ENCODE assay signal across 16 cellular contexts in genomic region chr9:93813221-93813620, GRCh38.
DNase-seq lines count a peak whose midpoint lies in the region; TF ChIP-seq lines count a peak whose summit lies in the region.
"Had no signal": no experiment of that assay in that cellular context is flagged by ENCODE, and none has a peak within 500 bp of the region (broad histone marks: within the 10 kb centered on the region; RNA-seq: fewer than 3 reads in every experiment).

No MANE protein-coding gene starts in this region.

- no peaks in the 10 kb centered on the region for H3K36me3 ChIP-seq in esophagus muscularis mucosa
- H3K36me3 ChIP-seq: BE2C, SJCRH30 had no signal

- no peak overlapping the region for H3K27ac ChIP-seq in esophagus muscularis mucosa (replicated peaks in 1 of 4)
- H3K27ac ChIP-seq: SJCRH30 had no signal

- 97% methylated on average over 2 of the region's 2 CpGs for whole genome bisulfite sequencing in esophagus muscularis mucosa

- peaks cover 0 to 6% (median 0%) of the 10 kb centered on the region in 4 donors for H3K9me3 ChIP-seq in esophagus muscularis mucosa
- H3K9me3 ChIP-seq: BE2C, SJCRH30 had no signal

- TF ChIP-seq CTCF in GM13977 (IDR thresholded peaks at IDR 0.05; ENCODE audit: extremely low read depth, insufficient read depth, missing control alignments) = no peak
- TF ChIP-seq CTCF in esophagus muscularis mucosa (IDR thresholded peaks at IDR 0.05) = no peak

- no peak for TF ChIP-seq POLR2A in esophagus muscularis mucosa (IDR thresholded peaks at IDR 0.05; ENCODE audit: low read depth)

- in situ Hi-C loops in GM13977 (cut with MboI; ENCODE audit: low pct_unique_long_range_greater_than_20kb, low sequenced_read_pairs, unreplicated experiment) = no loop called here

- H3K4me3 ChIP-seq in esophagus muscularis mucosa = no peak overlapping the region
- H3K4me3 ChIP-seq: SJCRH30 had no signal

- H3K27me3 ChIP-seq in esophagus muscularis mucosa = peaks cover 0 to 70% (median 0%) of the 10 kb centered on the region in 4 donors
- H3K27me3 ChIP-seq: BE2C had no signal

- CTCF ChIA-PET in HEK293T (lab: Yijun Ruan, JAX) = no interaction called here

- no peak for TF ChIP-seq EP300 in esophagus muscularis mucosa (IDR thresholded peaks at IDR 0.05)

- no peaks in the 10 kb centered on the region for H3K4me1 ChIP-seq in esophagus muscularis mucosa
- H3K4me1 ChIP-seq: BE2C, SJCRH30 had no signal

- intact Hi-C loops in esophagus muscularis mucosa (cut with DNase I) = no loop called here

- POLR2A ChIA-PET in HEK293T (lab: Yijun Ruan, JAX) = no interaction called here

- DNase-seq in NCI-H82 (lab: John Stamatoyannopoulos, UW) = peak; percentile 16
- no peak for DNase-seq in NCI-H82 treated with DMSO at 0.1 percent for 48 hours (lab: John Stamatoyannopoulos, UW; ENCODE audit: unreplicated experiment)
- peak; percentile 4 for DNase-seq in D341Med (ENCODE audit: low spot score)
- peak; percentile 2 for DNase-seq in GM13977 (ENCODE audit: low spot score)
- peak; percentile 90 for DNase-seq in esophagus muscularis mucosa (ENCODE audit: extremely low spot score)
- no peak for DNase-seq in iPS-NIHi11 (ENCODE audit: low spot score)
- no peak for DNase-seq in HEK293T (ENCODE audit: extremely low spot score)
- DNase-seq: BE2C, DND-41, Kasumi-1, NCI-H2171 treated with DMSO at 0.1 percent for 48 hours, NCI-H446 treated with DMSO at 0.1 percent for 48 hours, NCI-H526 treated with DMSO at 0.1 percent for 48 hours, OCI-M1, SJCRH30, T1000 had no signal

TF ChIP-seq in HEK293T, 16 proteins besides CTCF, POLR2A, EP300 and RAD21:
- no peak for TF ChIP-seq FOXK2 (IDR thresholded peaks at IDR 0.05)
- TF ChIP-seq PKNOX1 (IDR thresholded peaks at IDR 0.05) = no peak
- TF ChIP-seq HDGF (IDR thresholded peaks at IDR 0.05; ENCODE audit: borderline replicate concordance) = no peak

Comparison
In these comparisons a context has a peak if more than half of its experiments do, and no peak if none do; other contexts are left out.
1. DNase-seq: peak in NCI-H82 (single experiment), D341Med (single experiment), GM13977 (single experiment) and esophagus muscularis mucosa (single experiment); none in NCI-H82 treated with DMSO at 0.1 percent for 48 hours (single experiment), iPS-NIHi11 (single experiment) and HEK293T (single experiment).